ENCODE assay signal across 10 cellular contexts in genomic region chr5:178467261-178468195, GRCh38.
DNase-seq lines count a peak whose midpoint lies in the region; ATAC-seq and TF ChIP-seq lines count a peak whose summit lies in the region.
"Had no signal": no experiment of that assay in that cellular context is flagged by ENCODE, and none has a peak within 500 bp of the region (broad histone marks: within the 10 kb centered on the region; RNA-seq: fewer than 3 reads in every experiment).

No MANE protein-coding gene starts in this region.

- peaks cover 0 to 24% (median 7%) of the 10 kb centered on the region in 3 donors for H3K4me1 ChIP-seq in gastroesophageal sphincter
- H3K4me1 ChIP-seq in prostate gland (replicated peaks) = peaks cover 6% of the 10 kb centered on the region

- H3K4me3 ChIP-seq in gastroesophageal sphincter (peak overlapping the region in 1 of 2 donors; percentile 20), prostate gland (no peak overlapping the region)

- no peak for TF ChIP-seq EP300 in gastroesophageal sphincter (IDR thresholded peaks at IDR 0.05)

- no peak for TF ChIP-seq CTCF in C4-2B (conservative IDR thresholded peaks at IDR 0.05)
- no peak for TF ChIP-seq CTCF in gastroesophageal sphincter (IDR thresholded peaks at IDR 0.05)
- TF ChIP-seq CTCF in prostate gland (IDR thresholded peaks at IDR 0.05) = no peak

- ATAC-seq in gastroesophageal sphincter (peak; percentile 81), GM21360 (IDR thresholded peaks at IDR 0.05; ENCODE audit: unreplicated experiment) (no peak)

- TF ChIP-seq POLR2A in gastroesophageal sphincter (IDR thresholded peaks at IDR 0.05) = no peak
- no peak for TF ChIP-seq POLR2A in prostate gland (IDR thresholded peaks at IDR 0.05)

- intact Hi-C loops in prostate gland (cut with DNase I) = loop anchor here (10.0 kb wide), 1 partner anchor 77 kb away; no protein-coding TSS in a partner anchor

- 12 to 17% methylated on average over 13 to 14 of the region's 26 CpGs for WGBS in gastroesophageal sphincter (ENCODE audit: low coverage in 1 of 2), 2 donors
- WGBS in prostate gland = 45% methylated on average over 26 of the region's 26 CpGs

- peak; percentile 84 for DNase-seq in SKM-1 treated with dmso at 0.1 percent for 144 hours (lab: John Stamatoyannopoulos, UW; ENCODE audit: unreplicated experiment)
- DNase-seq in prostate gland (ENCODE audit: low spot score) = no peak
- DNase-seq in NCI-H774 (lab: John Stamatoyannopoulos, UW) = no peak
- no peak for DNase-seq in stimulated activated CD4-positive, alpha-beta T cell treated with anti-CD3 and anti-CD28 coated beads, Interleukin-12 subunit alpha, Interleukin-12 subunit beta, amount 100 ng/mL, for 4 hours
- DNase-seq in HUDEP-2 (lab: John Stamatoyannopoulos, UW; ENCODE audit: unreplicated experiment in 76 of 76) = no peak
- DNase-seq: activated naive CD8-positive, alpha-beta T cell treated with anti-CD3 and anti-CD28 coated beads for 36 hours; NCI-H1694 had no signal

- H3K9me3 ChIP-seq in gastroesophageal sphincter = no peaks in the 10 kb centered on the region
- H3K9me3 ChIP-seq in prostate gland = no peaks in the 10 kb centered on the region

- H3K27ac ChIP-seq in C4-2B = peak overlapping the region; percentile 3; the same call in 1 of the 2 replicates
- H3K27ac ChIP-seq in gastroesophageal sphincter = peak overlapping the region in 3 of 4 donors; percentile 38 to 66 (median 66)
- peak overlapping the region; percentile 16 to 39 for H3K27ac ChIP-seq in prostate gland

- no peaks in the 10 kb centered on the region for H3K27me3 ChIP-seq in gastroesophageal sphincter
- H3K27me3 ChIP-seq in prostate gland (replicated peaks; ENCODE audit: insufficient read depth) = no peaks in the 10 kb centered on the region

- H3K36me3 ChIP-seq in gastroesophageal sphincter (no peaks in the 10 kb centered on the region), prostate gland (no peaks in the 10 kb centered on the region)

Comparison
In these comparisons a context has a peak if more than half of its experiments do, and no peak if none do; other contexts are left out.
1. H3K27ac ChIP-seq: peak in every context shown above with its lines; median percentile 66 in gastroesophageal sphincter; 28 in prostate gland; 3 in C4-2B.